Comparison of ENCODE assay signal across 1 cellular context in genomic region chr5:109529987-109530386, GRCh38.
TF ChIP-seq lines count a peak whose summit lies in the region.

No MANE protein-coding gene starts in this region.

TF ChIP-seq in GM23338, 12 proteins besides CTCF, POLR2A, EP300 and RAD21 (continued from another document):
- no peak for TF ChIP-seq ZNF462 (CRISPR knock-in tag; IDR thresholded peaks at IDR 0.05)
- no peak for TF ChIP-seq REST (IDR thresholded peaks at IDR 0.05; ENCODE audit: unreplicated experiment)
- TF ChIP-seq, protein P1, sequence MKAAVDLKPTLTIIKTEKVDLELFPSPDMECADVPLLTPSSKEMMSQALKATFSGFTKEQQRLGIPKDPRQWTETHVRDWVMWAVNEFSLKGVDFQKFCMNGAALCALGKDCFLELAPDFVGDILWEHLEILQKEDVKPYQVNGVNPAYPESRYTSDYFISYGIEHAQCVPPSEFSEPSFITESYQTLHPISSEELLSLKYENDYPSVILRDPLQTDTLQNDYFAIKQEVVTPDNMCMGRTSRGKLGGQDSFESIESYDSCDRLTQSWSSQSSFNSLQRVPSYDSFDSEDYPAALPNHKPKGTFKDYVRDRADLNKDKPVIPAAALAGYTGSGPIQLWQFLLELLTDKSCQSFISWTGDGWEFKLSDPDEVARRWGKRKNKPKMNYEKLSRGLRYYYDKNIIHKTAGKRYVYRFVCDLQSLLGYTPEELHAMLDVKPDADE (IDR thresholded peaks at IDR 0.05), result no peak
- no peak for TF ChIP-seq CREB1 (CRISPR knock-in tag; IDR thresholded peaks at IDR 0.05; ENCODE audit: low read depth)
- TF ChIP-seq ZNF331 (CRISPR knock-in tag; IDR thresholded peaks at IDR 0.05; ENCODE audit: low read depth), result no peak
- TF ChIP-seq EZH2 (IDR thresholded peaks at IDR 0.05; ENCODE audit: low read depth, unreplicated experiment), result no peak
- TF ChIP-seq EZH2phosphoT487 (IDR thresholded peaks at IDR 0.05; ENCODE audit: unreplicated experiment), result no peak
- TF ChIP-seq JUNB (IDR thresholded peaks at IDR 0.05; ENCODE audit: unreplicated experiment), result no peak
- TF ChIP-seq ZNF114 (CRISPR knock-in tag; IDR thresholded peaks at IDR 0.05), result no peak
- TF ChIP-seq STAT1 (IDR thresholded peaks at IDR 0.05; ENCODE audit: unreplicated experiment), result no peak
